Comparison of ENCODE assay signal across 13 cellular contexts in genomic region chr1:179090923-179091322, GRCh38. TPM values are rescaled to one million over a fixed set of nuclear protein-coding genes. Genes with fewer than 3 reads are reported as not detected.
DNase-seq lines count a peak whose midpoint lies in the region; ATAC-seq and TF ChIP-seq lines count a peak whose summit lies in the region.
"Had no signal": no experiment of that assay in that cellular context is flagged by ENCODE, and none has a peak within 500 bp of the region (broad histone marks: within the 10 kb centered on the region; RNA-seq: fewer than 3 reads in every experiment).

No MANE protein-coding gene starts in this region.

- ATAC-seq in right cardiac atrium (no peak), left ventricle myocardium superior (no peak), naive B cell (ENCODE audit: low read depth in 2 of 2) (no peak), PC-3 (no peak)

- peak overlapping the region in 5 of 6 donors; percentile 44 to 93 (median 81) for H3K27ac Mint-ChIP-seq in naive B cell
- H3K27ac Mint-ChIP-seq in activated T-helper 1 cell treated with anti-CD3 and anti-CD28 coated beads, Interleukin-12 subunit alpha, Interleukin-12 subunit beta, Interleukin-2, Interleukin-4 antibody, amounts not matched to agents 30 ng/mL and 10 ng/mL and 1 ng/mL, durations not matched to agents 14 hours and 24 hours and 36 hours = no peak overlapping the region
- H3K27ac Mint-ChIP-seq: activated T-helper 2 cell treated with anti-CD3 and anti-CD28 coated beads, Interferon-gamma antibody, Interleukin-2, Interleukin-4, amounts not matched to agents 10 μg/mL and 5 μg/mL and 100 μg/mL, durations not matched to agents 14 hours and 24 hours and 36 hours had no signal

- H3K27me3 ChIP-seq in right cardiac atrium (ENCODE audit: control insufficient read depth, insufficient read depth) (no peaks in the 10 kb centered on the region), ascending aorta (no peaks in the 10 kb centered on the region), PC-3 (ENCODE audit: low read length) (no peaks in the 10 kb centered on the region), uterus (no peaks in the 10 kb centered on the region), prostate gland (replicated peaks; ENCODE audit: insufficient read depth) (no peaks in the 10 kb centered on the region)

- WGBS in right cardiac atrium = 89% methylated on average over 4 of the region's 4 CpGs
- 88% methylated on average over 4 of the region's 4 CpGs for WGBS in prostate gland

- POLR2A ChIA-PET in PC-3 (lab: Charles Lee; ENCODE audit: unreplicated experiment) = no interaction called here

- H4K20me1 ChIP-seq in PC-3 (ENCODE audit: low read length) = no peaks in the 10 kb centered on the region

- H3K9me2 ChIP-seq in PC-3 (replicated peaks; ENCODE audit: low read length) = no peaks in the 10 kb centered on the region

- H3K4me1 Mint-ChIP-seq in naive B cell = peaks cover 26 to 38% (median 36%) of the 10 kb centered on the region in 3 donors
- peaks cover 4% of the 10 kb centered on the region for H3K4me1 Mint-ChIP-seq in activated T-helper 1 cell treated with anti-CD3 and anti-CD28 coated beads, Interleukin-12 subunit alpha, Interleukin-12 subunit beta, Interleukin-2, Interleukin-4 antibody, amounts not matched to agents 30 ng/mL and 10 ng/mL and 1 ng/mL, durations not matched to agents 14 hours and 24 hours and 36 hours (ENCODE audit: low read depth)

- no peak overlapping the region for H2AFZ ChIP-seq in PC-3 (ENCODE audit: low read length)

- H3K4me1 ChIP-seq in right cardiac atrium (ENCODE audit: control insufficient read depth, insufficient read depth, low read length) (peaks cover 7% of the 10 kb centered on the region), ascending aorta (peaks cover 9 to 15% of the 10 kb centered on the region in 2 donors), PC-3 (ENCODE audit: insufficient read depth, low read length) (no peaks in the 10 kb centered on the region), uterus (peaks cover 0 to 4% of the 10 kb centered on the region in 2 donors), prostate gland (replicated peaks) (no peaks in the 10 kb centered on the region)

- BruUV-seq in PC-3 (replicated peaks; lab: Mats Ljungman, UMichigan) = no TSS peak

- H3K27me3 Mint-ChIP-seq in naive B cell = no peaks in the 10 kb centered on the region
- no peaks in the 10 kb centered on the region for H3K27me3 Mint-ChIP-seq in activated T-helper 1 cell treated with anti-CD3 and anti-CD28 coated beads, Interleukin-12 subunit alpha, Interleukin-12 subunit beta, Interleukin-2, Interleukin-4 antibody, amounts not matched to agents 30 ng/mL and 10 ng/mL and 1 ng/mL, durations not matched to agents 14 hours and 24 hours and 36 hours (ENCODE audit: insufficient read depth)

- 0 out of 2 replicates have a peak, but pooled peaks cover 5% of the 10 kb centered on the region for H3K79me2 ChIP-seq in PC-3 (ENCODE audit: low read length)

- TF ChIP-seq POLR2A in uterus (IDR thresholded peaks at IDR 0.05) (no peak), prostate gland (IDR thresholded peaks at IDR 0.05) (no peak)

- TF ChIP-seq CTCF in ascending aorta (IDR thresholded peaks at IDR 0.05) = no peak
- no peak for TF ChIP-seq CTCF in PC-3 (conservative IDR thresholded peaks at IDR 0.05; ENCODE audit: low read depth, low read length)
- no peak for TF ChIP-seq CTCF in uterus (IDR thresholded peaks at IDR 0.05)
- no peak for TF ChIP-seq CTCF in prostate gland (IDR thresholded peaks at IDR 0.05)

- no peak overlapping the region for H3K4me2 ChIP-seq in PC-3 (ENCODE audit: low read length)

- no peak for DNase-seq in right cardiac atrium
- DNase-seq in left ventricle myocardium superior = no peak
- no peak for DNase-seq in ascending aorta (ENCODE audit: low spot score in 2 of 2)
- no peak for DNase-seq in naive B cell
- DNase-seq in PC-3 = no peak
- no peak for DNase-seq in uterus
- DNase-seq in activated T-helper 1 cell treated with anti-CD3 and anti-CD28 coated beads, Interleukin-12 subunit alpha, Interleukin-12 subunit beta, Interleukin-2, Interleukin-4 antibody, amounts not matched to agents 30 ng/mL and 10 ng/mL and 1 ng/mL, durations not matched to agents 14 hours and 24 hours and 36 hours (ENCODE audit: low spot score) = no peak
- no peak for DNase-seq in prostate gland (ENCODE audit: low spot score)
- DNase-seq: NCI-H1694; stimulated activated CD4-positive, alpha-beta T cell treated with anti-CD3 and anti-CD28 coated beads, Interleukin-15, amount 100 ng/mL, for 24 hours had no signal

- intact Hi-C loops in right cardiac atrium (cut with DNase I) (no loop called here), left ventricle myocardium superior (cut with micrococcal nuclease) (no loop called here), ascending aorta (cut with DNase I) (no loop called here), PC-3 (cut with micrococcal nuclease) (no loop called here), uterus (cut with DNase I; ENCODE audit: low total_unique reads) (no loop called here), prostate gland (cut with DNase I) (no loop called here)
- intact Hi-C loops in activated T-helper 1 cell treated with anti-CD3 and anti-CD28 coated beads, Interleukin-12 subunit alpha, Interleukin-12 subunit beta, Interleukin-2, Interleukin-4 antibody, amounts not matched to agents 30 ng/mL and 10 ng/mL and 1 ng/mL, durations not matched to agents 14 hours and 24 hours and 36 hours (cut with micrococcal nuclease) = no loop called here

- CTCF ChIA-PET in PC-3 (lab: Charles Lee) = no interaction called here

- no peak overlapping the region for H3K4me3 ChIP-seq in right cardiac atrium (ENCODE audit: low read length)
- H3K4me3 ChIP-seq in ascending aorta = no peak overlapping the region
- H3K4me3 ChIP-seq in PC-3 (ENCODE audit: low read length) = no peak overlapping the region
- H3K4me3 ChIP-seq in uterus = no peak overlapping the region
- no peak overlapping the region for H3K4me3 ChIP-seq in prostate gland

- H3K27ac ChIP-seq in right cardiac atrium (ENCODE audit: low read length) (peak overlapping the region; percentile 63), ascending aorta (peak overlapping the region; percentile 68 to 71), PC-3 (ENCODE audit: low read length) (no peak overlapping the region), uterus (no peak overlapping the region), prostate gland (no peak overlapping the region)
- H3K27ac ChIP-seq: C4-2B had no signal

- H3K9me3 ChIP-seq in right cardiac atrium (ENCODE audit: control insufficient read depth, low read length) (no peaks in the 10 kb centered on the region), ascending aorta (no peaks in the 10 kb centered on the region), PC-3 (ENCODE audit: low read length) (no peaks in the 10 kb centered on the region), uterus (no peaks in the 10 kb centered on the region), prostate gland (no peaks in the 10 kb centered on the region)

- H3K36me3 Mint-ChIP-seq in naive B cell = peaks cover 9 to 30% of the 10 kb centered on the region in 2 donors
- H3K36me3 Mint-ChIP-seq in activated T-helper 1 cell treated with anti-CD3 and anti-CD28 coated beads, Interleukin-12 subunit alpha, Interleukin-12 subunit beta, Interleukin-2, Interleukin-4 antibody, amounts not matched to agents 30 ng/mL and 10 ng/mL and 1 ng/mL, durations not matched to agents 14 hours and 24 hours and 36 hours (ENCODE audit: low read depth) = peaks cover 32% of the 10 kb centered on the region

- H3F3A ChIP-seq in PC-3 (ENCODE audit: low read length, unreplicated experiment) = no peaks in the 10 kb centered on the region

- peaks cover 26 to 42% of the 10 kb centered on the region in 2 donors for H3K36me3 ChIP-seq in ascending aorta
- peaks cover 18% of the 10 kb centered on the region; the same call in 1 of the 2 replicates for H3K36me3 ChIP-seq in PC-3 (ENCODE audit: low read depth, low read length)
- H3K36me3 ChIP-seq in uterus = no peaks in the 10 kb centered on the region
- peaks cover 0 to 15% of the 10 kb centered on the region in 2 donors for H3K36me3 ChIP-seq in prostate gland

- H3K9me3 Mint-ChIP-seq in naive B cell = peaks cover 0 to 3% (median 0%) of the 10 kb centered on the region in 7 donors
- H3K9me3 Mint-ChIP-seq in activated T-helper 1 cell treated with anti-CD3 and anti-CD28 coated beads, Interleukin-12 subunit alpha, Interleukin-12 subunit beta, Interleukin-2, Interleukin-4 antibody, amounts not matched to agents 30 ng/mL and 10 ng/mL and 1 ng/mL, durations not matched to agents 14 hours and 24 hours and 36 hours = no peaks in the 10 kb centered on the region
- H3K9me3 Mint-ChIP-seq: activated T-helper 2 cell treated with anti-CD3 and anti-CD28 coated beads, Interferon-gamma antibody, Interleukin-2, Interleukin-4, amounts not matched to agents 10 μg/mL and 5 μg/mL and 100 μg/mL, durations not matched to agents 14 hours and 24 hours and 36 hours; nephron had no signal

- H3K4me3 Mint-ChIP-seq in naive B cell = no peak overlapping the region
- no peak overlapping the region for H3K4me3 Mint-ChIP-seq in activated T-helper 1 cell treated with anti-CD3 and anti-CD28 coated beads, Interleukin-12 subunit alpha, Interleukin-12 subunit beta, Interleukin-2, Interleukin-4 antibody, amounts not matched to agents 30 ng/mL and 10 ng/mL and 1 ng/mL, durations not matched to agents 14 hours and 24 hours and 36 hours
- H3K4me3 Mint-ChIP-seq: nephron had no signal

- no peak overlapping the region for H3K9ac ChIP-seq in PC-3 (ENCODE audit: low read length)

RNA-seq across cellular contexts. Expression of gene TOR3A, which starts 9.1 kb away (rescaled TPM):
- total RNA-seq in right cardiac atrium = 10 to 100 TPM; 11.8 to 12.5 (median 11.9) TPM
- polyA plus RNA-seq in right cardiac atrium = 6.7 TPM
- total RNA-seq in left ventricle myocardium superior = 8.7 TPM
- 109 TPM for total RNA-seq in ascending aorta
- polyA plus RNA-seq in naive B cell (ENCODE audit: low read depth in 6 of 6) = 10 to 100 TPM; 54.6 to 75.3 (median 59.3) TPM
- 70.8 and 95.5 TPM in 2 replicates for total RNA-seq in PC-3 (2014; rRNA removed)
- 10 to 100 TPM in 2 of 4 donors, 1 to 10 TPM in 2; 5.9 to 43.3 (median 13.7) TPM for total RNA-seq in uterus
- 41.3 and 44.1 TPM in 2 replicates for total RNA-seq in activated T-helper 1 cell treated with anti-CD3 and anti-CD28 coated beads, Interleukin-12 subunit alpha, Interleukin-12 subunit beta, Interleukin-2, Interleukin-4 antibody, amounts not matched to agents 30 ng/mL and 10 ng/mL and 1 ng/mL, durations not matched to agents 14 hours and 24 hours and 36 hours
- total RNA-seq in prostate gland = 100 to 1,000 TPM in 1 of 2 donors, 10 to 100 TPM in 1; 40.0 to 109 TPM

Comparison
In these comparisons a context has a peak if more than half of its experiments do, and no peak if none do; other contexts are left out.
1. H3K27ac ChIP-seq: peak in right cardiac atrium (single experiment) and ascending aorta (2 of 2); none in PC-3 (single experiment), uterus (0 of 2) and prostate gland (0 of 2).